Comparison of ENCODE assay signal across 22 cellular contexts in the genomic region with DNA sequence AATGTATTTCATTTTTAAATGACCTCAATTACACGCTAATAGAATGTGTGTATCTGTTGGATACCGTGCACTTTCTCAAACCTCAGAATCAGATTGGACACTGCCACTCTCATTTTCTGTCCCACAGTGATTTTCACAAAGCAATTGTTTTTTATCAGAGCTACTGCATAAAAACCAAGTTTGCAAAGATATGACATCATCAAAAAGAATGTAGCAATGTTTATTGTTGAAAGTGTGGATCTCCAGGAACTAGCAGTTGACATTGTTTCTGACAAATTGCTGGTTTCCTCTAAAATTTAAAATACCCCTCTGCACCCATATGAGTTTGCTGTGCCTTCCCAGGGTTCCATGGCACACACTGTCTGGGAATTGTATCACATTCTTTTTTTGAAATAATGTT.
DNase-seq lines count a peak whose midpoint lies in the region; ATAC-seq and TF ChIP-seq lines count a peak whose summit lies in the region.
"Had no signal": no experiment of that assay in that cellular context is flagged by ENCODE, and none has a peak within 500 bp of the region (broad histone marks: within the 10 kb centered on the region; RNA-seq: fewer than 3 reads in every experiment).

No MANE protein-coding gene starts in this region.

- no peaks in the 10 kb centered on the region for H3K27me3 ChIP-seq in fibroblast of lung (ENCODE audit: control insufficient read depth, insufficient read depth, low read length)
- H3K27me3 ChIP-seq: cardiac muscle cell, right atrium auricular region, stomach had no signal

- H4K20me1 ChIP-seq in fibroblast of lung (ENCODE audit: control insufficient read depth, extremely low read depth, insufficient read depth, low read length), result no peaks in the 10 kb centered on the region

- intact Hi-C loops in left colon (cut with DNase I, micrococcal nuclease), result no loop called here

- DNase-seq in HCEC 1CT (peak; percentile 61), amniotic epithelial cell (ENCODE audit: low read depth) (peak; percentile 68), fibroblast of lung (ENCODE audit: low read depth in 2 of 2) (peak; percentile 62 to 63), renal cortical epithelial cell (ENCODE audit: low read depth) (peak; percentile 39), left colon (no peak), NCI-H524 (lab: John Stamatoyannopoulos, UW) (no peak), superior temporal gyrus (ENCODE audit: extremely low spot score) (no peak)
- DNase-seq: activated B cell treated with CpG ODN at 0.5 μM for 24 hours; activated CD4-positive, alpha-beta T cell treated with anti-CD3 and anti-CD28 coated beads, Interleukin-2, amount 50 U/mL, for 48 hours; activated effector memory CD4-positive, alpha-beta T cell treated with anti-CD3 and anti-CD28 coated beads, Interleukin-2, amount 50 U/mL, for 16 hours; activated naive CD8-positive, alpha-beta T cell treated with anti-CD3 and anti-CD28 coated beads, Interleukin-2, amount 50 U/mL, for 24 hours; H9; kidney glomerular epithelial cell; MM.1S; naive thymus-derived CD8-positive, alpha-beta T cell; NCI-H1436; NCI-H526; stomach had no signal

- H3K4me2 ChIP-seq in fibroblast of lung (ENCODE audit: extremely low read depth, insufficient read depth, low read length), result no peak overlapping the region

- no peaks in the 10 kb centered on the region for H3K4me1 ChIP-seq in fibroblast of lung (ENCODE audit: control insufficient read depth, extremely low read depth, insufficient read depth, low read length)
- H3K4me1 ChIP-seq: right atrium auricular region, stomach had no signal

- H3K9me3 ChIP-seq in fibroblast of lung (ENCODE audit: control insufficient read depth, insufficient read depth, low read depth, low read length), result no peaks in the 10 kb centered on the region
- H3K9me3 ChIP-seq: right atrium auricular region, stomach had no signal

- no peak overlapping the region for H3K27ac ChIP-seq in fibroblast of lung (ENCODE audit: insufficient read depth, low read length)
- H3K27ac ChIP-seq: cardiac muscle cell, epithelial cell of prostate, right atrium auricular region, stomach had no signal

- H3K4me3 ChIP-seq in fibroblast of lung (replicated peaks in 1 of 4; ENCODE audit: control extremely low read depth in 1 of 4, insufficient read depth in 1 of 4, low read depth in 3 of 4, low read length in 4 of 4), result no peak overlapping the region
- H3K4me3 ChIP-seq: cardiac muscle cell, right atrium auricular region, stomach had no signal

- no peak for TF ChIP-seq CTCF in fibroblast of lung (conservative IDR thresholded peaks at IDR 0.05 in 1 of 2, IDR thresholded peaks at IDR 0.05 in 1 of 2; ENCODE audit: low read depth in 1 of 2, low read length in 2 of 2)

- no peak overlapping the region for H2AFZ ChIP-seq in fibroblast of lung (ENCODE audit: low read length)

- H3K36me3 ChIP-seq in fibroblast of lung (ENCODE audit: control insufficient read depth, insufficient read depth, low read length), result no peaks in the 10 kb centered on the region
- H3K36me3 ChIP-seq: cardiac muscle cell, right atrium auricular region, stomach had no signal

- H3K79me2 ChIP-seq in fibroblast of lung (ENCODE audit: control insufficient read depth, insufficient read depth, low read length), result no peaks in the 10 kb centered on the region

- ATAC-seq in left colon (no peak), GM21360 (IDR thresholded peaks at IDR 0.05; ENCODE audit: unreplicated experiment) (no peak)
- ATAC-seq: activated naive CD8-positive, alpha-beta T cell treated with anti-CD3 and anti-CD28 coated beads, Interleukin-2, amount 50 U/mL, for 24 hours; naive thymus-derived CD8-positive, alpha-beta T cell had no signal

- H3K9ac ChIP-seq in fibroblast of lung (ENCODE audit: insufficient read depth, low read length), result no peak overlapping the region

Comparison
In these comparisons a context has a peak if more than half of its experiments do, and no peak if none do; other contexts are left out.
1. DNase-seq: peak in HCEC 1CT (single experiment), amniotic epithelial cell (single experiment), fibroblast of lung (2 of 2) and renal cortical epithelial cell (single experiment); none in left colon (0 of 2), NCI-H524 (0 of 2) and superior temporal gyrus (single experiment).